ENCODE assay signal across 22 cellular contexts in genomic region chr22:31095637-31096249, GRCh38. TPM values are rescaled to one million over a fixed set of nuclear protein-coding genes. Genes with fewer than 3 reads are reported as not detected.
"Had no signal": no experiment of that assay in that cellular context is flagged by ENCODE, and none has a peak within 500 bp of the region (broad histone marks: within the 10 kb centered on the region; RNA-seq: fewer than 3 reads in every experiment).

No MANE protein-coding gene starts in this region.

- H3K36me3 Mint-ChIP-seq: natural killer cell, WTC11 had no signal

- H3K27ac ChIP-seq: hepatocyte, left lung, testis had no signal

- H3K4me3 ChIP-seq: hepatocyte, left lung, mucosa of descending colon, smooth muscle cell, testis had no signal

- H3K9me3 ChIP-seq: left lung, mucosa of descending colon, testis had no signal

- H3K4me1 Mint-ChIP-seq: activated naive CD8-positive, alpha-beta T cell treated with anti-CD3 and anti-CD28 coated beads for 36 hours had no signal

- DNase-seq: activated CD4-positive, alpha-beta T cell treated with anti-CD3 and anti-CD28 coated beads for 48 hours; activated CD8-positive, alpha-beta memory T cell treated with anti-CD3 and anti-CD28 coated beads for 24 hours; activated naive CD8-positive, alpha-beta T cell treated with anti-CD3 and anti-CD28 coated beads for 36 hours; amygdala; erythroblast; kidney; left lung; natural killer cell; stimulated activated CD4-positive, alpha-beta T cell treated with anti-CD3 and anti-CD28 coated beads, Interleukin-4, amount 100 ng/mL, for 4 hours; stimulated activated CD8-positive, alpha-beta memory T cell treated with anti-CD3 and anti-CD28 coated beads, Interleukin-4, amount 100 ng/mL, for 48 hours; stimulated activated naive CD8-positive, alpha-beta T cell treated with anti-CD3 and anti-CD28 coated beads, Interleukin-15, Interleukin-2, amounts not matched to agents 100 U/mL and 50 U/mL, for 24 hours; testis had no signal

- H3K4me1 ChIP-seq: left lung, testis had no signal

- H3K27me3 Mint-ChIP-seq: activated naive CD8-positive, alpha-beta T cell treated with anti-CD3 and anti-CD28 coated beads for 36 hours; brain had no signal

- ATAC-seq: left lung; mucosa of descending colon; natural killer cell; right cardiac atrium; stimulated activated naive CD8-positive, alpha-beta T cell treated with anti-CD3 and anti-CD28 coated beads, Interleukin-15, Interleukin-2, amounts not matched to agents 100 U/mL and 50 U/mL, for 24 hours had no signal

- H3K9me3 Mint-ChIP-seq: activated naive CD8-positive, alpha-beta T cell treated with anti-CD3 and anti-CD28 coated beads for 36 hours; brain; natural killer cell; WTC11 had no signal

- H3K27ac Mint-ChIP-seq: activated naive CD8-positive, alpha-beta T cell treated with anti-CD3 and anti-CD28 coated beads for 36 hours; natural killer cell; WTC11 had no signal

- H3K27me3 ChIP-seq: hepatocyte, left lung, testis had no signal

- H3K4me3 Mint-ChIP-seq: activated naive CD8-positive, alpha-beta T cell treated with anti-CD3 and anti-CD28 coated beads for 36 hours; brain; natural killer cell; WTC11 had no signal

RNA-seq across cellular contexts. Expression of gene INPP5J, which starts 27.0 kb away (rescaled TPM):
- total RNA-seq: natural killer cell; T-helper 2 cell treated with Interferon-gamma antibody and Interleukin-4, amounts not matched to agents 100 ng/mL and 5 ng/mL, for 36 hours had no signal

RNA-seq across cellular contexts. Expression of gene PLA2G3, which starts 44.6 kb away (rescaled TPM):
- total RNA-seq: activated naive CD8-positive, alpha-beta T cell treated with anti-CD3 and anti-CD28 coated beads for 36 hours; glomerular endothelial cell; kidney; natural killer cell; posterior vena cava; right cardiac atrium; T-helper 2 cell treated with Interferon-gamma antibody and Interleukin-4, amounts not matched to agents 100 ng/mL and 5 ng/mL, for 36 hours; urinary bladder had no signal
- polyA plus RNA-seq: right cardiac atrium, smooth muscle cell, urinary bladder had no signal
